Comparison of ENCODE assay signal across 1 cellular context in genomic region chr13:49302222-49302621, GRCh38.
TF ChIP-seq lines count a peak whose summit lies in the region.

No MANE protein-coding gene starts in this region.

TF ChIP-seq in SK-N-SH, 30 proteins besides CTCF, POLR2A, EP300 and RAD21 (continued from another document):
- TF ChIP-seq REST (IDR thresholded peaks at IDR 0.05; ENCODE audit: low read depth, low read length) = no peak
- no peak for TF ChIP-seq RXRA (IDR thresholded peaks at IDR 0.05; ENCODE audit: borderline replicate concordance, low read depth)
- TF ChIP-seq RCOR1 (IDR thresholded peaks at IDR 0.05; ENCODE audit: low read length) = no peak
